8 cellular contexts compared by ENCODE assay signal in genomic region chr9:91896513-91897121, GRCh38. TPM values are rescaled to one million over a fixed set of nuclear protein-coding genes. Genes with fewer than 3 reads are reported as not detected.
A peak's percentile ranks its signal among the peaks of the same experiment; 100 is the strongest.
DNase-seq lines count a peak whose midpoint lies in the region; ATAC-seq and TF ChIP-seq lines count a peak whose summit lies in the region.

No MANE protein-coding gene starts in this region.

- H3K27ac Mint-ChIP-seq in nephron: peak overlapping the region in 2 of 3 experiments; percentile 95 to 97

- H3K9me3 ChIP-seq in BE2C (no peaks in the 10 kb centered on the region), esophagus squamous epithelium (no peaks in the 10 kb centered on the region), OCI-LY7 (ENCODE audit: low read length) (no peaks in the 10 kb centered on the region)

- peak overlapping the region; percentile 61 to 65 (median 62) for H3K4me3 Mint-ChIP-seq in nephron

- H3K9me3 Mint-ChIP-seq in nephron: no peaks in the 10 kb centered on the region

- H3K4me3 ChIP-seq in BE2C (ENCODE audit: low read depth, low read length) (peak overlapping the region; percentile 39), esophagus squamous epithelium (no peak overlapping the region), OCI-LY7 (ENCODE audit: low read depth, low read length, poor library complexity, severe bottlenecking) (no peak overlapping the region)

- H3K36me3 Mint-ChIP-seq in nephron (ENCODE audit: low read depth): no peaks in the 10 kb centered on the region

- H4K20me1 ChIP-seq in OCI-LY7 (ENCODE audit: insufficient read depth, low read length): no peaks in the 10 kb centered on the region

- CTCF ChIA-PET in OCI-LY7 (lab: Charles Lee; ENCODE audit: unreplicated experiment): no interaction called here

- TF ChIP-seq CTCF in BE2C (IDR thresholded peaks at IDR 0.05; ENCODE audit: low read depth, low read length) (no peak), esophagus squamous epithelium (IDR thresholded peaks at IDR 0.05) (no peak), nephron (IDR thresholded peaks at IDR 0.05; ENCODE audit: unreplicated experiment in 3 of 3) (no peak), OCI-LY7 (conservative IDR thresholded peaks at IDR 0.05; ENCODE audit: low read length) (no peak)

- no peak overlapping the region for H3K4me2 ChIP-seq in OCI-LY7 (ENCODE audit: low read length)

- no peak overlapping the region for H2AFZ ChIP-seq in OCI-LY7 (ENCODE audit: low read length)

- peaks cover 74% of the 10 kb centered on the region for H3K4me1 Mint-ChIP-seq in nephron

- no TSS peak for BruUV-seq in OCI-LY7 (replicated peaks; lab: Mats Ljungman, UMichigan)

- H3K27me3 Mint-ChIP-seq in nephron (ENCODE audit: low read depth): peaks cover 4% of the 10 kb centered on the region

- peaks cover 59% of the 10 kb centered on the region for H3K4me1 ChIP-seq in BE2C
- peaks cover 10 to 83% (median 32%) of the 10 kb centered on the region in 3 donors for H3K4me1 ChIP-seq in esophagus squamous epithelium
- H3K4me1 ChIP-seq in OCI-LY7 (ENCODE audit: insufficient read depth, low read length, poor library complexity, severe bottlenecking): no peaks in the 10 kb centered on the region

- H3K79me2 ChIP-seq in OCI-LY7 (ENCODE audit: insufficient read depth, low read depth, low read length): no peaks in the 10 kb centered on the region

- intact Hi-C loops in esophagus squamous epithelium (cut with DNase I): no loop called here
- intact Hi-C loops in OCI-LY7 (cut with micrococcal nuclease; ENCODE audit: unreplicated experiment): no loop called here

- H3K27me3 ChIP-seq in BE2C (no peaks in the 10 kb centered on the region), esophagus squamous epithelium (peaks cover 0 to 41% (median 0%) of the 10 kb centered on the region in 4 donors)

- ATAC-seq in HG03460 (IDR thresholded peaks at IDR 0.05; ENCODE audit: unreplicated experiment): no peak
- ATAC-seq in GM21526 (IDR thresholded peaks at IDR 0.05; ENCODE audit: low FRiP score, unreplicated experiment): no peak

- no peaks in the 10 kb centered on the region for H3K36me3 ChIP-seq in BE2C
- H3K36me3 ChIP-seq in esophagus squamous epithelium: no peaks in the 10 kb centered on the region
- H3K36me3 ChIP-seq in OCI-LY7 (ENCODE audit: insufficient read depth, low read length): no peaks in the 10 kb centered on the region

- peak; percentile 91 for DNase-seq in BE2C
- DNase-seq in NCI-H69 (lab: John Stamatoyannopoulos, UW): peak; percentile 82
- no peak for DNase-seq in esophagus squamous epithelium (lab: John Stamatoyannopoulos, UW)
- no peak for DNase-seq in ecto neural progenitor cell (ENCODE audit: low spot score)
- DNase-seq in OCI-LY7 (ENCODE audit: low spot score): no peak

- TF ChIP-seq POLR2A in esophagus squamous epithelium (IDR thresholded peaks at IDR 0.05): no peak

- H3K27ac ChIP-seq in esophagus squamous epithelium (peak overlapping the region in 3 of 4 donors; percentile 63 to 73 (median 65)), OCI-LY7 (ENCODE audit: low read depth, low read length, poor library complexity, severe bottlenecking) (no peak overlapping the region)

- POLR2A ChIA-PET in OCI-LY7 (lab: Charles Lee): no interaction called here

- no peaks in the 10 kb centered on the region for H3K9me2 ChIP-seq in OCI-LY7 (ENCODE audit: insufficient read depth, low read length)

- 11 to 21% methylated on average over 9 to 11 of the region's 11 CpGs for WGBS in esophagus squamous epithelium, 2 donors

RNA-seq across cellular contexts. Expression of gene ROR2, which starts 53.4 kb away (rescaled TPM):
- polyA plus RNA-seq in BE2C (2012; ENCODE audit: insufficient read depth, insufficient read length, low read depth): 51.1 TPM
- total RNA-seq in esophagus squamous epithelium (10 to 100 TPM in 1 of 4 donors, 1 to 10 TPM in 2, under 1 TPM in 1; 0.68 to 12.6 (median 3.7) TPM), OCI-LY7 (2022) (0.10 and 0.17 TPM in 2 replicates)
- total RNA-seq in OCI-LY7 (2014; rRNA removed; shearing (Covaris generic)): 0.19 TPM in 1 of 2 replicates, not detected in the other

Comparison
In these comparisons a context has a peak if more than half of its experiments do, and no peak if none do; other contexts are left out.
1. DNase-seq: peak in BE2C (single experiment) and NCI-H69 (single experiment); none in esophagus squamous epithelium (single experiment), ecto neural progenitor cell (single experiment) and OCI-LY7 (single experiment).